ENCODE assay signal across 22 cellular contexts in genomic region chr7:36044096-36044892, GRCh38.
DNase-seq lines count a peak whose midpoint lies in the region; ATAC-seq and TF ChIP-seq lines count a peak whose summit lies in the region.
"Had no signal": no experiment of that assay in that cellular context is flagged by ENCODE, and none has a peak within 500 bp of the region (broad histone marks: within the 10 kb centered on the region; RNA-seq: fewer than 3 reads in every experiment).

No MANE protein-coding gene starts in this region.

- 73% methylated on average over 6 of the region's 6 CpGs for WGBS in suprapubic skin

- H3K4me1 ChIP-seq in adipocyte (ENCODE audit: control insufficient read depth, insufficient read depth, low read length) (peaks cover 59% of the 10 kb centered on the region), suprapubic skin (peaks cover 46% of the 10 kb centered on the region)

- peak overlapping the region; percentile 59 for H3K27ac ChIP-seq in suprapubic skin
- H3K27ac ChIP-seq: RWPE1, VCaP had no signal

- no peaks in the 10 kb centered on the region for H3K9me3 ChIP-seq in adipocyte (ENCODE audit: control insufficient read depth, low read length)
- H3K9me3 ChIP-seq in suprapubic skin, result no peaks in the 10 kb centered on the region

- TF ChIP-seq POLR2A in suprapubic skin (IDR thresholded peaks at IDR 0.05), result no peak

- no peak for TF ChIP-seq EP300 in suprapubic skin (IDR thresholded peaks at IDR 0.05)

- H3K4me3 ChIP-seq in adipocyte (ENCODE audit: low read length) (no peak overlapping the region), suprapubic skin (no peak overlapping the region)

- peak overlapping the region; percentile 77 for H3K9ac ChIP-seq in adipocyte (ENCODE audit: low read length)

- no peaks in the 10 kb centered on the region for H3K27me3 ChIP-seq in adipocyte (replicated peaks; ENCODE audit: control insufficient read depth, insufficient read depth, low read length)
- no peaks in the 10 kb centered on the region for H3K27me3 ChIP-seq in suprapubic skin

- no peaks in the 10 kb centered on the region for H3K36me3 ChIP-seq in adipocyte (ENCODE audit: control insufficient read depth, insufficient read depth, low read length, severe bottlenecking)
- H3K36me3 ChIP-seq in suprapubic skin, result no peaks in the 10 kb centered on the region

- DNase-seq in NCI-H82 treated with DMSO at 0.1 percent for 48 hours (lab: John Stamatoyannopoulos, UW; ENCODE audit: unreplicated experiment) (peak; percentile 32), adipocyte (ENCODE audit: low read depth) (no peak), lung microvascular endothelial cell (ENCODE audit: low read depth in 2 of 2) (peak; percentile 18 to 92), suprapubic skin (ENCODE audit: low spot score in 2 of 2) (no peak), NCI-H524 (lab: John Stamatoyannopoulos, UW) (no peak), DMS153 treated with DMSO at 0.1 percent for 48 hours (lab: John Stamatoyannopoulos, UW; ENCODE audit: unreplicated experiment) (no peak)
- DNase-seq: activated CD4-positive, alpha-beta T cell treated with anti-CD3 and anti-CD28 coated beads for 4 hours; activated CD8-positive, alpha-beta memory T cell treated with anti-CD3 and anti-CD28 coated beads for 24 hours; activated gamma-delta T cell; activated naive CD8-positive, alpha-beta T cell treated with anti-CD3 and anti-CD28 coated beads, Interleukin-2, amount 10 ng/mL, durations not matched to agents 7 days and 5 days; activated T-cell treated with anti-CD3 and anti-CD28 coated beads, Interleukin-2, amount 50 U/mL, for 1 hour; C1 segment of cervical spinal cord; cerebellar nuclear complex; COR-L47; DMS79; GDM1; NCI-H1105 treated with DMSO at 0.1 percent for 48 hours; NCI-H2029; NCI-H748 treated with DMSO at 0.1 percent for 48 hours had no signal

- no peak for TF ChIP-seq CTCF in suprapubic skin (IDR thresholded peaks at IDR 0.05)

- no peak for ATAC-seq in GM18870 (IDR thresholded peaks at IDR 0.05; ENCODE audit: unreplicated experiment)

Comparison
In these comparisons a context has a peak if more than half of its experiments do, and no peak if none do; other contexts are left out.
1. DNase-seq: peak in NCI-H82 treated with DMSO at 0.1 percent for 48 hours (single experiment) and lung microvascular endothelial cell (2 of 2); none in adipocyte (single experiment), suprapubic skin (0 of 2), NCI-H524 (0 of 2) and DMS153 treated with DMSO at 0.1 percent for 48 hours (single experiment).